Comparison of ENCODE assay signal across 10 cellular contexts in genomic region chr18:12403601-12404506, GRCh38. TPM values are rescaled to one million over a fixed set of nuclear protein-coding genes. Genes with fewer than 3 reads are reported as not detected.
DNase-seq lines count a peak whose midpoint lies in the region; ATAC-seq and TF ChIP-seq lines count a peak whose summit lies in the region.
"Had no signal": no experiment of that assay in that cellular context is flagged by ENCODE, and none has a peak within 500 bp of the region (broad histone marks: within the 10 kb centered on the region; RNA-seq: fewer than 3 reads in every experiment).

No MANE protein-coding gene starts in this region.

- no peak for ATAC-seq in activated T-cell treated with anti-CD3 and anti-CD28 coated beads, Interleukin-2, amount 50 U/mL, for 4 hours
- ATAC-seq: activated naive CD4-positive, alpha-beta T cell treated with anti-CD3 and anti-CD28 coated beads, Interleukin-2, amount 50 U/mL, for 72 hours had no signal

- intact Hi-C loops in activated T-helper 2 cell treated with anti-CD3 and anti-CD28 coated beads, Interferon-gamma antibody, Interleukin-2, Interleukin-4, amounts not matched to agents 10 μg/mL and 5 μg/mL and 100 μg/mL, durations not matched to agents 14 hours and 24 hours and 36 hours (cut with micrococcal nuclease) = no loop called here

- peaks cover 39% of the 10 kb centered on the region for H3K4me1 Mint-ChIP-seq in osteocyte (ENCODE audit: unreplicated experiment)
- H3K4me1 Mint-ChIP-seq in activated T-cell treated with anti-CD3 and anti-CD28 coated beads, Interleukin-2, amount 50 U/mL, for 4 hours (ENCODE audit: low read depth) = peaks cover 23% of the 10 kb centered on the region
- peaks cover 28% of the 10 kb centered on the region for H3K4me1 Mint-ChIP-seq in activated T-helper 2 cell treated with anti-CD3 and anti-CD28 coated beads, Interferon-gamma antibody, Interleukin-2, Interleukin-4, amounts not matched to agents 10 μg/mL and 5 μg/mL and 100 μg/mL, durations not matched to agents 14 hours and 24 hours and 36 hours (ENCODE audit: low read depth)

- H3K36me3 Mint-ChIP-seq in osteocyte (ENCODE audit: unreplicated experiment) = no peaks in the 10 kb centered on the region
- H3K36me3 Mint-ChIP-seq in activated T-cell treated with anti-CD3 and anti-CD28 coated beads, Interleukin-2, amount 50 U/mL, for 4 hours (ENCODE audit: insufficient read depth) = no peaks in the 10 kb centered on the region
- no peaks in the 10 kb centered on the region for H3K36me3 Mint-ChIP-seq in activated T-helper 2 cell treated with anti-CD3 and anti-CD28 coated beads, Interferon-gamma antibody, Interleukin-2, Interleukin-4, amounts not matched to agents 10 μg/mL and 5 μg/mL and 100 μg/mL, durations not matched to agents 14 hours and 24 hours and 36 hours (ENCODE audit: low read depth)
- H3K36me3 Mint-ChIP-seq: activated naive CD4-positive, alpha-beta T cell treated with anti-CD3 and anti-CD28 coated beads, Interleukin-2, amount 50 U/mL, for 72 hours had no signal

- peak; percentile 95 for DNase-seq in EH (ENCODE audit: low read depth)
- peak; percentile 86 for DNase-seq in NCI-H226
- DNase-seq in cardiac fibroblast (ENCODE audit: low read depth in 2 of 2) = peak; percentile 83 to 94
- DNase-seq in osteocyte (ENCODE audit: extremely low spot score, unreplicated experiment) = no peak
- no peak for DNase-seq in activated T-cell treated with anti-CD3 and anti-CD28 coated beads, Interleukin-2, amount 50 U/mL, for 4 hours
- DNase-seq in iPS-NIHi11 (ENCODE audit: low spot score) = no peak
- no peak for DNase-seq in activated T-helper 2 cell treated with anti-CD3 and anti-CD28 coated beads, Interferon-gamma antibody, Interleukin-2, Interleukin-4, amounts not matched to agents 10 μg/mL and 5 μg/mL and 100 μg/mL, durations not matched to agents 14 hours and 24 hours and 36 hours (ENCODE audit: low spot score)
- no peak for DNase-seq in NCI-H2196 treated with DMSO at 0.1 percent for 48 hours (lab: John Stamatoyannopoulos, UW; ENCODE audit: unreplicated experiment)
- DNase-seq: stimulated activated CD8-positive, alpha-beta memory T cell treated with anti-CD3 and anti-CD28 coated beads, Interleukin-4, amount 100 ng/mL, for 48 hours had no signal

- H3K4me3 ChIP-seq in cardiac fibroblast (replicated peaks in 1 of 2; ENCODE audit: low read depth in 2 of 2, low read length in 2 of 2) = no peak overlapping the region

- no peak overlapping the region for H3K4me3 Mint-ChIP-seq in osteocyte (ENCODE audit: unreplicated experiment)
- H3K4me3 Mint-ChIP-seq in activated T-cell treated with anti-CD3 and anti-CD28 coated beads, Interleukin-2, amount 50 U/mL, for 4 hours = no peak overlapping the region
- H3K4me3 Mint-ChIP-seq in activated T-helper 2 cell treated with anti-CD3 and anti-CD28 coated beads, Interferon-gamma antibody, Interleukin-2, Interleukin-4, amounts not matched to agents 10 μg/mL and 5 μg/mL and 100 μg/mL, durations not matched to agents 14 hours and 24 hours and 36 hours (ENCODE audit: low read depth) = no peak overlapping the region

- no peaks in the 10 kb centered on the region for H3K9me3 Mint-ChIP-seq in osteocyte (ENCODE audit: unreplicated experiment)
- no peaks in the 10 kb centered on the region for H3K9me3 Mint-ChIP-seq in activated T-cell treated with anti-CD3 and anti-CD28 coated beads, Interleukin-2, amount 50 U/mL, for 4 hours
- H3K9me3 Mint-ChIP-seq in activated T-helper 2 cell treated with anti-CD3 and anti-CD28 coated beads, Interferon-gamma antibody, Interleukin-2, Interleukin-4, amounts not matched to agents 10 μg/mL and 5 μg/mL and 100 μg/mL, durations not matched to agents 14 hours and 24 hours and 36 hours = no peaks in the 10 kb centered on the region
- H3K9me3 Mint-ChIP-seq: activated naive CD4-positive, alpha-beta T cell treated with anti-CD3 and anti-CD28 coated beads, Interleukin-2, amount 50 U/mL, for 72 hours had no signal

- TF ChIP-seq CTCF in cardiac fibroblast (IDR thresholded peaks at IDR 0.05; ENCODE audit: low read depth, low read length) = no peak
- no peak for TF ChIP-seq CTCF in osteocyte (IDR thresholded peaks at IDR 0.05)

- peak overlapping the region; percentile 85 for H3K27ac Mint-ChIP-seq in osteocyte (ENCODE audit: unreplicated experiment)
- no peak overlapping the region for H3K27ac Mint-ChIP-seq in activated T-helper 2 cell treated with anti-CD3 and anti-CD28 coated beads, Interferon-gamma antibody, Interleukin-2, Interleukin-4, amounts not matched to agents 10 μg/mL and 5 μg/mL and 100 μg/mL, durations not matched to agents 14 hours and 24 hours and 36 hours
- H3K27ac Mint-ChIP-seq: activated naive CD4-positive, alpha-beta T cell treated with anti-CD3 and anti-CD28 coated beads, Interleukin-2, amount 50 U/mL, for 72 hours had no signal

- H3K27me3 Mint-ChIP-seq in osteocyte (ENCODE audit: unreplicated experiment) = no peaks in the 10 kb centered on the region
- H3K27me3 Mint-ChIP-seq in activated T-cell treated with anti-CD3 and anti-CD28 coated beads, Interleukin-2, amount 50 U/mL, for 4 hours (ENCODE audit: low read depth) = peaks cover 51% of the 10 kb centered on the region
- H3K27me3 Mint-ChIP-seq in activated T-helper 2 cell treated with anti-CD3 and anti-CD28 coated beads, Interferon-gamma antibody, Interleukin-2, Interleukin-4, amounts not matched to agents 10 μg/mL and 5 μg/mL and 100 μg/mL, durations not matched to agents 14 hours and 24 hours and 36 hours (ENCODE audit: low read depth) = peaks cover 46% of the 10 kb centered on the region

RNA-seq across cellular contexts. Expression of gene PRELID3A, which starts 3.9 kb away (rescaled TPM):
- total RNA-seq in osteocyte = 4.2 and 4.7 TPM in 2 replicates
- total RNA-seq in activated T-cell treated with anti-CD3 and anti-CD28 coated beads, Interleukin-2, amount 50 U/mL, for 4 hours = 1 to 10 TPM; 1.8 to 4.3 (median 2.3) TPM
- total RNA-seq in activated T-helper 2 cell treated with anti-CD3 and anti-CD28 coated beads, Interferon-gamma antibody, Interleukin-2, Interleukin-4, amounts not matched to agents 10 μg/mL and 5 μg/mL and 100 μg/mL, durations not matched to agents 14 hours and 24 hours and 36 hours = 6.7 and 8.7 TPM in 2 replicates

RNA-seq across cellular contexts. Expression of gene AFG3L2, which starts 26.8 kb away (rescaled TPM):
- 44.4 TPM in 2 replicates for total RNA-seq in osteocyte
- 10 to 100 TPM; 78.7 to 93.5 (median 88.3) TPM for total RNA-seq in activated T-cell treated with anti-CD3 and anti-CD28 coated beads, Interleukin-2, amount 50 U/mL, for 4 hours
- total RNA-seq in activated T-helper 2 cell treated with anti-CD3 and anti-CD28 coated beads, Interferon-gamma antibody, Interleukin-2, Interleukin-4, amounts not matched to agents 10 μg/mL and 5 μg/mL and 100 μg/mL, durations not matched to agents 14 hours and 24 hours and 36 hours = 61.8 and 65.1 TPM in 2 replicates

Comparison
In these comparisons a context has a peak if more than half of its experiments do, and no peak if none do; other contexts are left out.
1. DNase-seq: peak in EH (single experiment), NCI-H226 (single experiment) and cardiac fibroblast (2 of 2); none in osteocyte (single experiment), activated T-cell treated with anti-CD3 and anti-CD28 coated beads, Interleukin-2, amount 50 U/mL, for 4 hours (single experiment), iPS-NIHi11 (single experiment), activated T-helper 2 cell treated with anti-CD3 and anti-CD28 coated beads, Interferon-gamma antibody, Interleukin-2, Interleukin-4, amounts not matched to agents 10 μg/mL and 5 μg/mL and 100 μg/mL, durations not matched to agents 14 hours and 24 hours and 36 hours (single experiment) and NCI-H2196 treated with DMSO at 0.1 percent for 48 hours (single experiment).